ENCODE assay signal across 16 cellular contexts in the genomic region with DNA sequence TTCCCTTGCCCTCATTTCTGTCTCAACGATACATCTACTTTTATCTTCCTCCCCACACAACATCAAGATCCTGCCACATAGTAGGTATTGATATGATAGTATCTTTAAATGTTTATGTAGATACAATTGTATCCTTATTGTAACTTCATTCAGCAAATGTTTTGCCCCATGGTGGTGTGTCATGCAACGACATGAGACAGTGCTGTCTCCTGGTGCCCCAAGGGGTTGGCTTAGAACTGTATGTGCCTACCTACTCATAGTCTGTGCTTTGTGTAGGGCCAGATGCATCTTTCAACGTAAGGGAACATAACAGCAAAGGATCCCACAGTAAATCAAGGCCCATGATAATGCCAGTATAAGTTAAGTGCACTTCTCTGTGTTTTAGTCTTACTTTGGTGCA. TPM values are rescaled to one million over a fixed set of nuclear protein-coding genes. Genes with fewer than 3 reads are reported as not detected.
DNase-seq lines count a peak whose midpoint lies in the region; ATAC-seq and TF ChIP-seq lines count a peak whose summit lies in the region.
"Had no signal": no experiment of that assay in that cellular context is flagged by ENCODE, and none has a peak within 500 bp of the region (broad histone marks: within the 10 kb centered on the region; RNA-seq: fewer than 3 reads in every experiment).

No MANE protein-coding gene starts in this region.

- peaks cover 49 to 61% (median 55%) of the 10 kb centered on the region in 3 donors for H3K4me1 Mint-ChIP-seq in T-cell

- H3K36me3 ChIP-seq in upper lobe of left lung (no peaks in the 10 kb centered on the region), BE2C (no peaks in the 10 kb centered on the region)
- H3K36me3 ChIP-seq: left ventricle myocardium inferior, prostate gland, thyroid gland had no signal

- ATAC-seq in T-cell (replicated peaks in 1 of 4) (no peak), upper lobe of left lung (ENCODE audit: low FRiP score in 2 of 2) (no peak)

- peak overlapping the region in 2 of 3 donors; percentile 65 to 81 for H3K4me3 Mint-ChIP-seq in T-cell

- DNase-seq in stimulated activated CD4-positive, alpha-beta T cell treated with anti-CD3 and anti-CD28 coated beads, Interleukin-2, amount 100 ng/mL, for 4 hours (ENCODE audit: low read depth) = peak; percentile 35
- DNase-seq in stimulated activated CD4-positive, alpha-beta T cell treated with anti-CD3 and anti-CD28 coated beads, Interleukin-2, amount 100 ng/mL, for 24 hours = no peak
- DNase-seq in T-cell (peak in 1 of 34 experiments; percentile 18), upper lobe of left lung (no peak), BE2C (no peak), Ammon's horn (ENCODE audit: low spot score) (no peak)
- peak; percentile 29 for DNase-seq in effector CD4-positive, alpha-beta T cell
- DNase-seq: KG1; left ventricle myocardium inferior; midbrain; NCI-H1048; NCI-H2029; NK-92 treated with Interleukin-12 subunit alpha and Interleukin-12 subunit beta, amount 100 ng/mL, for 24 hours; small intestine; thyroid gland had no signal

- H3K27ac Mint-ChIP-seq in T-cell = peak overlapping the region; percentile 94 to 97

- no peak overlapping the region for H3K27ac ChIP-seq in upper lobe of left lung
- H3K27ac ChIP-seq: left ventricle myocardium inferior, prostate gland, thyroid gland had no signal

- 74 to 77% methylated on average over 3 of the region's 3 CpGs for WGBS in upper lobe of left lung, 2 donors

- CTCF ChIA-PET in T-cell (lab: Charles Lee) = interaction anchor here (0.5 to 1.8 kb wide), 5 partner anchors 12 to 384 kb away, joined by 3 to 6 read pairs (median 3); no protein-coding TSS in a partner anchor

- no peak for TF ChIP-seq POLR2A in upper lobe of left lung (IDR thresholded peaks at IDR 0.05)

- no peaks in the 10 kb centered on the region for H3K27me3 ChIP-seq in upper lobe of left lung
- no peaks in the 10 kb centered on the region for H3K27me3 ChIP-seq in BE2C
- H3K27me3 ChIP-seq: thyroid gland had no signal

- no peak for TF ChIP-seq EP300 in upper lobe of left lung (IDR thresholded peaks at IDR 0.05)

- H3K9me3 Mint-ChIP-seq in T-cell = peaks cover 0 to 4% (median 0%) of the 10 kb centered on the region in 3 donors

- no peak overlapping the region for H3K4me3 ChIP-seq in upper lobe of left lung
- no peak overlapping the region for H3K4me3 ChIP-seq in BE2C (ENCODE audit: low read depth, low read length)
- H3K4me3 ChIP-seq: left ventricle myocardium inferior, prostate gland, thyroid gland had no signal

- H3K27me3 Mint-ChIP-seq in T-cell = no peaks in the 10 kb centered on the region

- H3K4me1 ChIP-seq in upper lobe of left lung (peaks cover 0 to 19% (median 4%) of the 10 kb centered on the region in 4 donors), BE2C (peaks cover 12% of the 10 kb centered on the region; the same call in 1 of the 2 replicates)
- H3K4me1 ChIP-seq: prostate gland had no signal

- H3K9me3 ChIP-seq in upper lobe of left lung = no peaks in the 10 kb centered on the region
- H3K9me3 ChIP-seq in BE2C = no peaks in the 10 kb centered on the region
- H3K9me3 ChIP-seq: left ventricle myocardium inferior, prostate gland, thyroid gland had no signal

- H3K36me3 Mint-ChIP-seq in T-cell = peaks cover 5% of the 10 kb centered on the region

- no peak for TF ChIP-seq CTCF in upper lobe of left lung (IDR thresholded peaks at IDR 0.05)
- no peak for TF ChIP-seq CTCF in BE2C (IDR thresholded peaks at IDR 0.05; ENCODE audit: low read depth, low read length)

- POLR2A ChIA-PET in T-cell (lab: Charles Lee) = interaction anchor here (0.7 to 3.7 kb wide), 6 partner anchors 10 to 130 kb away, joined by 3 to 22 read pairs (median 4); no protein-coding TSS in a partner anchor

RNA-seq across cellular contexts. Expression of gene CD47, which starts 2.8 kb away (rescaled TPM):
- total RNA-seq in T-cell (100 to 1,000 TPM; 154 to 186 (median 161) TPM), upper lobe of left lung (100 to 1,000 TPM in 4 of 6 donors, 10 to 100 TPM in 2; 79.6 to 352 (median 229) TPM)
- polyA plus RNA-seq in BE2C (2012; ENCODE audit: insufficient read depth, insufficient read length, low read depth) = 36.3 TPM

Comparison
In these comparisons a context has a peak if more than half of its experiments do, and no peak if none do; other contexts are left out.
1. DNase-seq: peak in stimulated activated CD4-positive, alpha-beta T cell treated with anti-CD3 and anti-CD28 coated beads, Interleukin-2, amount 100 ng/mL, for 4 hours (single experiment) and effector CD4-positive, alpha-beta T cell (single experiment); none in stimulated activated CD4-positive, alpha-beta T cell treated with anti-CD3 and anti-CD28 coated beads, Interleukin-2, amount 100 ng/mL, for 24 hours (0 of 2), upper lobe of left lung (0 of 2), BE2C (single experiment) and Ammon's horn (single experiment).